10 cellular contexts compared by ENCODE assay signal in the genomic region with DNA sequence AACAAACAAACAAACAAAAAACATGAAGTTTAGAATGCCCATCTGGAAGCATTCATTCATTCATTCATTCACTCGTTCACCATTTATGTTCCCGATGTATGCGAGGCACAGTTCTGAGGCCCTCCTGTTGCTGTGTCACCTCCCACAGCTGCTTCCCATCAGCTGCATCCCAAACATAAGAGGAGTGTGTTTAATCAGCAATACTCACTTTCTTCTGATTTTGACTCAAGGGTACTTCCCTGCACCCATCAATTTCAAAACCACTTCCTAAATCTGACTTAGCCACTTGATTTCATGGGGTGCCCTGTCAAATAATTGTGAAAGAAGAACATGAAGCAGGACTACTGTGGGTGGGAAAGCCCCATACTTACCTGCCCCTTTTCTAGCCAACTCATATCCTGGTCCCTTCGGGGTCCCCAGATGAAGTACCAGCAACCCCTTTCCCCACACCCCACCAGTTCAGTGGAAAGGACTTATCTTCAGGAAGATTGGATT.
DNase-seq lines count a peak whose midpoint lies in the region; ATAC-seq lines count a peak whose summit lies in the region.
"Had no signal": no experiment of that assay in that cellular context is flagged by ENCODE, and none has a peak within 500 bp of the region (broad histone marks: within the 10 kb centered on the region; RNA-seq: fewer than 3 reads in every experiment).

No MANE protein-coding gene starts in this region.

- H3K27ac ChIP-seq in right cardiac atrium (ENCODE audit: low read length): no peak overlapping the region
- no peak overlapping the region for H3K27ac ChIP-seq in caudate nucleus (ENCODE audit: low read depth, low read length)
- H3K27ac ChIP-seq: WERI-Rb-1 had no signal

- no peak overlapping the region for H3K4me3 ChIP-seq in right cardiac atrium (ENCODE audit: low read length)

- no peaks in the 10 kb centered on the region for H3K27me3 ChIP-seq in right cardiac atrium (ENCODE audit: control insufficient read depth, insufficient read depth)

- peak; percentile 48 for DNase-seq in medulla oblongata (ENCODE audit: extremely low spot score)
- no peak for DNase-seq in sciatic nerve (ENCODE audit: low spot score)
- DNase-seq in right cardiac atrium: no peak
- DNase-seq in caudate nucleus (lab: John Stamatoyannopoulos, UW): no peak
- DNase-seq: mesendoderm, NCI-H1694, WERI-Rb-1 had no signal

- WGBS in right cardiac atrium: 87% methylated on average over 4 of the region's 4 CpGs

- intact Hi-C loops in sciatic nerve (cut with DNase I): no loop called here
- intact Hi-C loops in right cardiac atrium (cut with DNase I): loop anchor here in 1 of 4 donors (10.0 kb wide), 1 partner anchor 47 kb away; no protein-coding TSS in a partner anchor

- H3K9me3 ChIP-seq in right cardiac atrium (ENCODE audit: control insufficient read depth, low read length): no peaks in the 10 kb centered on the region

- no peaks in the 10 kb centered on the region for H3K4me1 ChIP-seq in right cardiac atrium (ENCODE audit: control insufficient read depth, insufficient read depth, low read length)

- ATAC-seq in GM18861 (IDR thresholded peaks at IDR 0.05; ENCODE audit: unreplicated experiment) (peak; percentile 33), GM21576 (IDR thresholded peaks at IDR 0.05; ENCODE audit: unreplicated experiment) (peak; percentile 40), HG03520 (IDR thresholded peaks at IDR 0.05; ENCODE audit: unreplicated experiment) (peak; percentile 22), sciatic nerve (no peak), right cardiac atrium (no peak)

Comparison
In these comparisons a context has a peak if more than half of its experiments do, and no peak if none do; other contexts are left out.
1. ATAC-seq: peak in GM18861 (single experiment), GM21576 (single experiment) and HG03520 (single experiment); none in sciatic nerve (single experiment) and right cardiac atrium (0 of 2).